In genomic region chr7:131538071-131538790, GRCh38 we compare ENCODE assay signal across 10 cellular contexts. TPM values are rescaled to one million over a fixed set of nuclear protein-coding genes. Genes with fewer than 3 reads are reported as not detected.
DNase-seq lines count a peak whose midpoint lies in the region; ATAC-seq, FAIRE-seq and TF ChIP-seq lines count a peak whose summit lies in the region.
"Had no signal": no experiment of that assay in that cellular context is flagged by ENCODE, and none has a peak within 500 bp of the region (broad histone marks: within the 10 kb centered on the region; RNA-seq: fewer than 3 reads in every experiment).

No MANE protein-coding gene starts in this region.

- H3K9me3 Mint-ChIP-seq in natural killer cell treated with Interleukin-12 subunit alpha and Interleukin-12 subunit beta and Interleukin-15 and Interleukin-18, amount 100 ng/mL, for 72 hours: no peaks in the 10 kb centered on the region

- H3K4me2 ChIP-seq in mammary epithelial cell (ENCODE audit: insufficient read depth, low read depth, low read length): no peak overlapping the region

- no peaks in the 10 kb centered on the region for H3K27me3 ChIP-seq in mammary epithelial cell (ENCODE audit: insufficient read depth, low read length)

- no peaks in the 10 kb centered on the region for H3K36me3 Mint-ChIP-seq in natural killer cell treated with Interleukin-12 subunit alpha and Interleukin-12 subunit beta and Interleukin-15 and Interleukin-18, amount 100 ng/mL, for 72 hours

- H3K4me3 ChIP-seq in mammary epithelial cell (replicated peaks in 1 of 3; ENCODE audit: insufficient read depth in 1 of 3, low read depth in 2 of 3, low read length in 3 of 3): no peak overlapping the region

- H3K4me1 ChIP-seq in mammary epithelial cell (ENCODE audit: insufficient read depth, low read length): peaks cover 6% of the 10 kb centered on the region

- intact Hi-C loops in mammary epithelial cell (cut with micrococcal nuclease): no loop called here

- H3K27me3 Mint-ChIP-seq in natural killer cell treated with Interleukin-12 subunit alpha and Interleukin-12 subunit beta and Interleukin-15 and Interleukin-18, amount 100 ng/mL, for 72 hours: no peaks in the 10 kb centered on the region

- H3K79me2 ChIP-seq in mammary epithelial cell (ENCODE audit: insufficient read depth, low read length): no peaks in the 10 kb centered on the region

- no peaks in the 10 kb centered on the region for H3K36me3 ChIP-seq in mammary epithelial cell (ENCODE audit: insufficient read depth, low read length)

- DNase-seq in HTR-8/SVneo (ENCODE audit: insufficient read length, low spot score) (peak; percentile 80), mammary epithelial cell (no peak), kidney tubule cell (ENCODE audit: low spot score) (peak; percentile 66), NCI-H526 treated with DMSO at 0.1 percent for 48 hours (lab: John Stamatoyannopoulos, UW) (no peak)
- no peak for DNase-seq in activated CD8-positive, alpha-beta memory T cell treated with anti-CD3 and anti-CD28 coated beads, Interleukin-2, amount 50 U/mL, for 48 hours
- DNase-seq in natural killer cell treated with Interleukin-12 subunit alpha and Interleukin-12 subunit beta and Interleukin-15 and Interleukin-18, amount 100 ng/mL, for 72 hours (ENCODE audit: low spot score): no peak
- DNase-seq: SIG-M5 had no signal

- H3K27ac ChIP-seq in mammary epithelial cell (ENCODE audit: insufficient read depth, low read depth, low read length) (no peak overlapping the region), temporal lobe (ENCODE audit: low read depth, low read length) (peak overlapping the region; percentile 36)

- dilution Hi-C loops in mammary epithelial cell (cut with HindIII; ENCODE audit: low sequenced_read_pairs): no loop called here

- BruUV-seq in mammary epithelial cell (replicated peaks; lab: Mats Ljungman, UMichigan): no TSS peak

- in situ Hi-C loops in mammary epithelial cell (cut with MboI; ENCODE audit: low sequenced_read_pairs in 2 of 2): no loop called here

- H2AFZ ChIP-seq in mammary epithelial cell (ENCODE audit: low read depth, low read length): peak overlapping the region; percentile 68

- no peak overlapping the region for H3K9ac ChIP-seq in mammary epithelial cell (ENCODE audit: insufficient read depth, low read length)

- FAIRE-seq in HTR-8/SVneo (lab: Jason Lieb, UNC): no peak
- FAIRE-seq: islet of Langerhans had no signal

- CTCF ChIA-PET in mammary epithelial cell (lab: Charles Lee; ENCODE audit: low non-redundant PET): no interaction called here

- ATAC-seq in HG03039 (IDR thresholded peaks at IDR 0.05; ENCODE audit: unreplicated experiment): no peak
- ATAC-seq in natural killer cell treated with Interleukin-12 subunit alpha and Interleukin-12 subunit beta and Interleukin-15 and Interleukin-18, amount 100 ng/mL, for 72 hours: no peak

- no peak overlapping the region for H3K4me3 Mint-ChIP-seq in natural killer cell treated with Interleukin-12 subunit alpha and Interleukin-12 subunit beta and Interleukin-15 and Interleukin-18, amount 100 ng/mL, for 72 hours

- no peaks in the 10 kb centered on the region for H4K20me1 ChIP-seq in mammary epithelial cell (ENCODE audit: insufficient read depth, low read length)

- WGBS in mammary epithelial cell (ENCODE audit: low coverage, missing lambda C conversion rate): 64% methylated on average over 6 of the region's 12 CpGs

- H3K4me1 Mint-ChIP-seq in natural killer cell treated with Interleukin-12 subunit alpha and Interleukin-12 subunit beta and Interleukin-15 and Interleukin-18, amount 100 ng/mL, for 72 hours (ENCODE audit: low read depth in 2 of 2): no peaks in the 10 kb centered on the region

- H3K9me3 ChIP-seq in mammary epithelial cell (replicated peaks; ENCODE audit: insufficient read depth, low read length): no peaks in the 10 kb centered on the region

- no peak overlapping the region for H3K27ac Mint-ChIP-seq in natural killer cell treated with Interleukin-12 subunit alpha and Interleukin-12 subunit beta and Interleukin-15 and Interleukin-18, amount 100 ng/mL, for 72 hours

- TF ChIP-seq CTCF in mammary epithelial cell (conservative IDR thresholded peaks at IDR 0.05 in 1 of 2, IDR thresholded peaks at IDR 0.05 in 1 of 2; ENCODE audit: extremely low read depth in 1 of 2, insufficient read depth in 1 of 2, low read depth in 1 of 2, low read length in 2 of 2): no peak

RNA-seq across cellular contexts. Expression of gene PODXL, which starts 18.2 kb away (rescaled TPM):
- total RNA-seq in mammary epithelial cell (under 1 TPM; 0.50 to 0.56 TPM), temporal lobe (21.6 TPM)
- 0.16 TPM for polyA plus RNA-seq in mammary epithelial cell
- polyA minus RNA-seq in mammary epithelial cell: not detected
- 1 to 10 TPM; 1.3 to 1.6 TPM for total RNA-seq in natural killer cell treated with Interleukin-12 subunit alpha and Interleukin-12 subunit beta and Interleukin-15 and Interleukin-18, amount 100 ng/mL, for 72 hours

Comparison
In these comparisons a context has a peak if more than half of its experiments do, and no peak if none do; other contexts are left out.
1. DNase-seq: peak in HTR-8/SVneo (single experiment) and kidney tubule cell (single experiment); none in mammary epithelial cell (single experiment), NCI-H526 treated with DMSO at 0.1 percent for 48 hours (single experiment), activated CD8-positive, alpha-beta memory T cell treated with anti-CD3 and anti-CD28 coated beads, Interleukin-2, amount 50 U/mL, for 48 hours (single experiment) and natural killer cell treated with Interleukin-12 subunit alpha and Interleukin-12 subunit beta and Interleukin-15 and Interleukin-18, amount 100 ng/mL, for 72 hours (single experiment).